In the genomic region with DNA sequence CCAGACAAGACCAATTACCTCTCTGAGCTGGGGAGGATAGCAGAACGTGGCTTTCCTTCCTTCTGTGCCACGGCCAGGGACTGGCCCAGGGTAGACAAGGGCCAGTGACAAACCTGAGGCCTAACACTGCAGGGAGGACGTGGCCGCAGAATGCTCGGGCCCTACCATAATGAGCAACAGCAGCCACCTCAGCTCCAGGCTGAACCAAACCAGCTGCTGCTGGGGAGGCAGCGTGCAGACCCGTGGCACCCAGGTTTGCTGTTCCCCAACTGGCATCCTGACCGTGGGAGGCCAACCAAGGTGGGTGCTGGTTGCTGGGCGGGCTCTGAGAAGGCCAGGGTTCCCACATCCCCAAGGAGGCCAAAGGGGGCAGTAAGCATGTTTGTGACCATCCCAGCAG, we compare ENCODE assay signal across 28 cellular contexts.
"Had no signal": no experiment of that assay in that cellular context is flagged by ENCODE, and none has a peak within 500 bp of the region (broad histone marks: within the 10 kb centered on the region; RNA-seq: fewer than 3 reads in every experiment).

No MANE protein-coding gene starts in this region.

- H2AFZ ChIP-seq: hepatocyte had no signal

- H3K36me3 ChIP-seq: neutrophil, ovary, prostate gland, uterus had no signal

- ATAC-seq: activated CD8-positive, alpha-beta T cell treated with anti-CD3 and anti-CD28 coated beads for 36 hours; activated T-cell treated with anti-CD3 and anti-CD28 coated beads, Interleukin-2, amount 50 U/mL, for 4 hours; activated T-helper 17 cell treated with anti-CD3 and anti-CD28 coated beads, Interleukin-2, amount 50 U/mL, for 72 hours; foreskin keratinocyte; left colon; lower lobe of right lung; natural killer cell treated with Interleukin-12 subunit alpha and Interleukin-12 subunit beta and Interleukin-15 and Interleukin-18, amount 100 ng/mL, for 72 hours had no signal

- H3K4me3 ChIP-seq: esophagus muscularis mucosa, hepatocyte, lower lobe of right lung, ovary, prostate gland, thoracic aorta, uterus had no signal

- H3K4me3 Mint-ChIP-seq: activated B cell treated with CpG ODN at 0.5 μM for 24 hours; activated CD8-positive, alpha-beta T cell treated with anti-CD3 and anti-CD28 coated beads for 36 hours; activated T-cell treated with anti-CD3 and anti-CD28 coated beads, Interleukin-2, amount 50 U/mL, for 4 hours; activated T-helper 17 cell treated with anti-CD3 and anti-CD28 coated beads, Interleukin-2, amount 50 U/mL, for 72 hours; central memory CD8-positive, alpha-beta T cell; natural killer cell treated with Interleukin-12 subunit alpha and Interleukin-12 subunit beta and Interleukin-15 and Interleukin-18, amount 100 ng/mL, for 72 hours; stimulated activated naive CD8-positive, alpha-beta T cell treated with anti-CD3 and anti-CD28 coated beads, Interleukin-15, Interleukin-2, amounts not matched to agents 100 ng/mL and 50 ng/mL, for 24 hours had no signal

- DNase-seq: activated B cell treated with CpG ODN at 0.5 μM for 24 hours; activated CD4-positive, alpha-beta T cell treated with anti-CD3 and anti-CD28 coated beads, Interleukin-2, amount 50 U/mL, for 1 hour; activated CD8-positive, alpha-beta T cell treated with anti-CD3 and anti-CD28 coated beads for 36 hours; activated gamma-delta T cell treated with Interleukin-2 at 50 U/mL for 16 hours; activated naive CD4-positive, alpha-beta T cell treated with anti-CD3 and anti-CD28 coated beads, Interleukin-2, amount 50 U/mL, for 16 hours; activated T-cell treated with anti-CD3 and anti-CD28 coated beads, Interleukin-2, amount 50 U/mL, for 4 hours; amniotic stem cell; dermis blood vessel endothelial cell; effector CD4-positive, alpha-beta T cell; foreskin keratinocyte; mesenchymal stem cell; ovary; retina; stimulated activated CD4-positive, alpha-beta T cell treated with anti-CD3 and anti-CD28 coated beads, Interleukin-2, amount 100 ng/mL, for 48 hours; T-helper 2 cell; trophoblast cell; uterus had no signal

- H3K27ac Mint-ChIP-seq: activated B cell treated with CpG ODN at 0.5 μM for 24 hours; activated CD8-positive, alpha-beta T cell treated with anti-CD3 and anti-CD28 coated beads for 36 hours; activated T-helper 17 cell treated with anti-CD3 and anti-CD28 coated beads, Interleukin-2, amount 50 U/mL, for 72 hours; natural killer cell treated with Interleukin-12 subunit alpha and Interleukin-12 subunit beta and Interleukin-15 and Interleukin-18, amount 100 ng/mL, for 72 hours; stimulated activated naive CD8-positive, alpha-beta T cell treated with anti-CD3 and anti-CD28 coated beads, Interleukin-15, Interleukin-2, amounts not matched to agents 100 ng/mL and 50 ng/mL, for 24 hours had no signal

- H3K9me3 ChIP-seq: esophagus muscularis mucosa, lower lobe of right lung, neutrophil, ovary, prostate gland, thoracic aorta, uterus had no signal

- H3K27me3 ChIP-seq: esophagus muscularis mucosa, foreskin keratinocyte, hepatocyte, neutrophil, ovary, uterus had no signal

- H3K27me3 Mint-ChIP-seq: activated B cell treated with CpG ODN at 0.5 μM for 24 hours; activated CD8-positive, alpha-beta T cell treated with anti-CD3 and anti-CD28 coated beads for 36 hours; activated T-helper 17 cell treated with anti-CD3 and anti-CD28 coated beads, Interleukin-2, amount 50 U/mL, for 72 hours; central memory CD8-positive, alpha-beta T cell; natural killer cell treated with Interleukin-12 subunit alpha and Interleukin-12 subunit beta and Interleukin-15 and Interleukin-18, amount 100 ng/mL, for 72 hours; stimulated activated naive CD8-positive, alpha-beta T cell treated with anti-CD3 and anti-CD28 coated beads, Interleukin-15, Interleukin-2, amounts not matched to agents 100 ng/mL and 50 ng/mL, for 24 hours had no signal

- H3K4me1 Mint-ChIP-seq: activated B cell treated with CpG ODN at 0.5 μM for 24 hours; activated T-helper 17 cell treated with anti-CD3 and anti-CD28 coated beads, Interleukin-2, amount 50 U/mL, for 72 hours; central memory CD8-positive, alpha-beta T cell had no signal

- H3K27ac ChIP-seq: esophagus muscularis mucosa, foreskin keratinocyte, hepatocyte, lower lobe of right lung, neutrophil, ovary, prostate gland, thoracic aorta, uterus had no signal

- H3K36me3 Mint-ChIP-seq: natural killer cell treated with Interleukin-12 subunit alpha and Interleukin-12 subunit beta and Interleukin-15 and Interleukin-18, amount 100 ng/mL, for 72 hours had no signal

- H3K9me3 Mint-ChIP-seq: activated B cell treated with CpG ODN at 0.5 μM for 24 hours; activated CD8-positive, alpha-beta T cell treated with anti-CD3 and anti-CD28 coated beads for 36 hours; activated T-cell treated with anti-CD3 and anti-CD28 coated beads, Interleukin-2, amount 50 U/mL, for 4 hours; activated T-helper 17 cell treated with anti-CD3 and anti-CD28 coated beads, Interleukin-2, amount 50 U/mL, for 72 hours; central memory CD8-positive, alpha-beta T cell; natural killer cell treated with Interleukin-12 subunit alpha and Interleukin-12 subunit beta and Interleukin-15 and Interleukin-18, amount 100 ng/mL, for 72 hours; stimulated activated naive CD8-positive, alpha-beta T cell treated with anti-CD3 and anti-CD28 coated beads, Interleukin-15, Interleukin-2, amounts not matched to agents 100 ng/mL and 50 ng/mL, for 24 hours had no signal

- H3K4me1 ChIP-seq: foreskin keratinocyte, lower lobe of right lung, prostate gland, uterus had no signal

- H3K4me2 ChIP-seq: hepatocyte had no signal
